ENCODE assay signal across 9 cellular contexts in the genomic region with DNA sequence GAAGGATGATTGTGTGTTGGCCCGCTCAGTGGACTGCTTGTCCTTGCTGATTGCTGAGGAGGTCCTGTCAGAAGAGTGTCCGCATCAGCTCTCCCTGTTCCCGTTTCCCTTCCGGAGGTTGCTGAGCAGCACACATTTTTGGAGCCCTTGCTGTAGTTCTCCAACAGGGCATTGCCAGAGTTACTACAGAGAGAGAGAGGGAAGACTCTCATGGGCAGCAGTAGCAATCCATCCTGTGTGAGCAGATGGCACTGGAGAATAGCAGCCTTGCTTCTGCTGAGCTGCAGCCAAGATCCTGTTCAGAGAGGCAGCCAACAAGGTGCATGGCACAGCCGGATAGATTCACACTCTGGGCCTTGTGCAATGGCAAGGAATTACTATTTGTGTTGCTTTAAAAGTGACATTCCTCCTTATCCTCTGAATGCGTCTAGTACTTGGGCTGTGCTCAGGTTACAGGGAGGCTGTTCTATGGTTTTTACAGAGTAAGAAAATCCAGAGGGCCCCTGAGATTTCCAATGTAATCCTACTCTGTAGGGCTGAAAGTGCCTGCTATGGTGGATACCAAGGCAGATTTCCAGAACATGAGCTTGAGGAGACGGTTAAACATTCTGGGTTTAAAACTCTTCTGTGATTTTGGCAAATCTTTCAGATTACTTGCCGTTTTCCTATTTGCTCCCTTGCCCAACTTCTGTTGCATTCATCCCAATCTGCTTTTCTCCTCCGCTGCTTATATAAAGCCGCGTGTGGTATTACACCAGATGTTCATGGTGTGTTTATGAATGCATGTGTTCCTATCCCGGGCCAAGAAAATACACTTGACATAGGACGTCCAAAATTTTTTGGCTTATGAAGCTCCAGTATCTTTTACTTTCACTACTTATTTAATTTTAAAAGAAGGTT. TPM values are rescaled to one million over a fixed set of nuclear protein-coding genes. Genes with fewer than 3 reads are reported as not detected.
DNase-seq lines count a peak whose midpoint lies in the region; ATAC-seq and TF ChIP-seq lines count a peak whose summit lies in the region.
"Had no signal": no experiment of that assay in that cellular context is flagged by ENCODE, and none has a peak within 500 bp of the region (broad histone marks: within the 10 kb centered on the region; RNA-seq: fewer than 3 reads in every experiment).

No MANE protein-coding gene starts in this region.

- H3K4me1 ChIP-seq in breast epithelium, result peaks cover 3 to 16% of the 10 kb centered on the region in 2 donors
- H3K4me1 ChIP-seq in stomach smooth muscle (ENCODE audit: control insufficient read depth, insufficient read depth, low read length), result peaks cover 21% of the 10 kb centered on the region

- H3K27me3 ChIP-seq in breast epithelium (no peaks in the 10 kb centered on the region), stomach smooth muscle (ENCODE audit: control insufficient read depth in 1 of 2, insufficient read depth in 2 of 2, low read length in 2 of 2) (no peaks in the 10 kb centered on the region)

- intact Hi-C loops in breast epithelium (cut with DNase I; ENCODE audit: low total_unique reads) (no loop called here), left ventricle myocardium superior (cut with micrococcal nuclease) (no loop called here)

- DNase-seq in NCI-H1694 (lab: John Stamatoyannopoulos, UW) (peak; percentile 95), breast epithelium (ENCODE audit: low spot score in 2 of 2) (no peak), left ventricle myocardium superior (peak; percentile 67), OCI-M2 (lab: John Stamatoyannopoulos, UW; ENCODE audit: unreplicated experiment) (no peak), NCI-H2227 (lab: John Stamatoyannopoulos, UW; ENCODE audit: unreplicated experiment) (no peak)

- no peak for TF ChIP-seq POLR2A in breast epithelium (IDR thresholded peaks at IDR 0.05)

- H3K27ac ChIP-seq in breast epithelium (peak overlapping the region; percentile 80), stomach smooth muscle (ENCODE audit: low read length) (peak overlapping the region; percentile 64)

- H3K4me3 ChIP-seq in breast epithelium, result peak overlapping the region in 1 of 3 donors; percentile 7
- peak overlapping the region; percentile 31 to 49 for H3K4me3 ChIP-seq in stomach smooth muscle (ENCODE audit: low read length in 2 of 2)

- H3K9me3 ChIP-seq in breast epithelium, result no peaks in the 10 kb centered on the region
- H3K9me3 ChIP-seq in stomach smooth muscle (ENCODE audit: control insufficient read depth in 2 of 2, low read length in 2 of 2), result no peaks in the 10 kb centered on the region

- ATAC-seq in left ventricle myocardium superior (peak; percentile 88), HG03442 (IDR thresholded peaks at IDR 0.05; ENCODE audit: unreplicated experiment) (no peak), GM21737 (IDR thresholded peaks at IDR 0.05; ENCODE audit: unreplicated experiment) (no peak)
- ATAC-seq: stimulated activated effector memory CD8-positive, alpha-beta T cell treated with anti-CD3 and anti-CD28 coated beads, Interleukin-12 subunit alpha, Interleukin-12 subunit beta, amount 100 ng/mL, for 72 hours had no signal

- TF ChIP-seq CTCF in breast epithelium (IDR thresholded peaks at IDR 0.05), result no peak

- no peak overlapping the region for H3K9ac ChIP-seq in stomach smooth muscle (ENCODE audit: low read length in 2 of 2)

- H3K36me3 ChIP-seq in breast epithelium, result no peaks in the 10 kb centered on the region
- H3K36me3 ChIP-seq in stomach smooth muscle (ENCODE audit: control insufficient read depth in 2 of 2, insufficient read depth in 2 of 2, low read length in 2 of 2), result no peaks in the 10 kb centered on the region

RNA-seq across cellular contexts. Expression of gene AK4, which starts 27.4 kb away (rescaled TPM):
- total RNA-seq in breast epithelium, result 10 to 100 TPM; 18.2 to 47.3 (median 41.0) TPM
- 163 TPM for total RNA-seq in left ventricle myocardium superior

Comparison
In these comparisons a context has a peak if more than half of its experiments do, and no peak if none do; other contexts are left out.
1. DNase-seq: peak in NCI-H1694 (single experiment) and left ventricle myocardium superior (single experiment); none in breast epithelium (0 of 2), OCI-M2 (single experiment) and NCI-H2227 (single experiment).